ENCODE assay signal across 28 cellular contexts in genomic region chr1:47519491-47519890, GRCh38.
"Had no signal": no experiment of that assay in that cellular context is flagged by ENCODE, and none has a peak within 500 bp of the region (broad histone marks: within the 10 kb centered on the region; RNA-seq: fewer than 3 reads in every experiment).

No MANE protein-coding gene starts in this region.

- H3K4me1 ChIP-seq: neural progenitor cell, parathyroid adenoma, psoas muscle, sigmoid colon, suprapubic skin, transverse colon, upper lobe of right lung, uterus had no signal

- H3K4me3 ChIP-seq: neural progenitor cell, ovary, psoas muscle, right lobe of liver, sigmoid colon, suprapubic skin, testis, tibial artery, transverse colon, upper lobe of right lung, uterus had no signal

- H3K27ac Mint-ChIP-seq: naive thymus-derived CD8-positive, alpha-beta T cell; natural killer cell treated with Interleukin-12 subunit alpha and Interleukin-12 subunit beta and Interleukin-15 and Interleukin-18, amount 100 ng/mL, for 72 hours; neural progenitor cell; progenitor cell of endocrine pancreas; stimulated activated memory B cell treated with anti-CD40 and anti-IgM and Interleukin-4, amounts not matched to agents 10 μg/mL and 1 μg/mL and 100 μg/mL, for 72 hours; type B pancreatic cell had no signal

- DNase-seq: naive thymus-derived CD8-positive, alpha-beta T cell; occipital lobe; ovary; psoas muscle; right cardiac atrium; right lobe of liver; sigmoid colon; small intestine; stimulated activated CD4-positive, alpha-beta T cell treated with anti-CD3 and anti-CD28 coated beads, Interleukin-15, amount 100 ng/mL, for 24 hours; stimulated activated CD4-positive, alpha-beta T cell treated with anti-CD3 and anti-CD28 coated beads, Interleukin-2, amount 100 ng/mL, for 24 hours; stimulated activated CD4-positive, alpha-beta T cell treated with anti-CD3 and anti-CD28 coated beads, Interleukin-2, amount 100 ng/mL, for 48 hours; stimulated activated CD4-positive, alpha-beta T cell treated with anti-CD3 and anti-CD28 coated beads, Interleukin-4, amount 100 ng/mL, for 24 hours; stimulated activated naive CD4-positive, alpha-beta T cell; stimulated activated naive CD8-positive, alpha-beta T cell treated with anti-CD3 and anti-CD28 coated beads, Interleukin-15, amount 100 ng/mL, for 72 hours; stimulated activated naive CD8-positive, alpha-beta T cell treated with anti-CD3 and anti-CD28 coated beads, Interleukin-15, Interleukin-2, amounts not matched to agents 100 U/mL and 50 U/mL, for 24 hours; substantia nigra; tibial artery; transverse colon; upper lobe of right lung; uterus had no signal

- H3K27me3 ChIP-seq: ovary, right lobe of liver, testis, tibial artery, transverse colon, upper lobe of right lung, uterus had no signal

- H3K4me3 Mint-ChIP-seq: naive thymus-derived CD8-positive, alpha-beta T cell; natural killer cell treated with Interleukin-12 subunit alpha and Interleukin-12 subunit beta and Interleukin-15 and Interleukin-18, amount 100 ng/mL, for 72 hours; neural progenitor cell; stimulated activated memory B cell treated with anti-CD40 and anti-IgM and Interleukin-4, amounts not matched to agents 10 μg/mL and 1 μg/mL and 100 μg/mL, for 72 hours; stimulated activated naive CD8-positive, alpha-beta T cell treated with anti-CD3 and anti-CD28 coated beads, Interleukin-15, amount 100 ng/mL, for 72 hours; type B pancreatic cell had no signal

- H3K9me3 Mint-ChIP-seq: natural killer cell treated with Interleukin-12 subunit alpha and Interleukin-12 subunit beta and Interleukin-15 and Interleukin-18, amount 100 ng/mL, for 72 hours; neural progenitor cell; stimulated activated memory B cell treated with anti-CD40 and anti-IgM and Interleukin-4, amounts not matched to agents 10 μg/mL and 1 μg/mL and 100 μg/mL, for 72 hours had no signal

- H3K36me3 Mint-ChIP-seq: natural killer cell treated with Interleukin-12 subunit alpha and Interleukin-12 subunit beta and Interleukin-15 and Interleukin-18, amount 100 ng/mL, for 72 hours; neural progenitor cell; stimulated activated memory B cell treated with anti-CD40 and anti-IgM and Interleukin-4, amounts not matched to agents 10 μg/mL and 1 μg/mL and 100 μg/mL, for 72 hours had no signal

- H3K27ac ChIP-seq: neural progenitor cell, ovary, parathyroid adenoma, psoas muscle, right lobe of liver, sigmoid colon, suprapubic skin, testis, transverse colon, upper lobe of right lung, uterus had no signal

- H3K36me3 ChIP-seq: neural progenitor cell, ovary, right lobe of liver, sigmoid colon, suprapubic skin, tibial artery, transverse colon, upper lobe of right lung, uterus had no signal

- H3K9me3 ChIP-seq: ovary, psoas muscle, right lobe of liver, suprapubic skin, testis, transverse colon, upper lobe of right lung, uterus had no signal

- ATAC-seq: naive thymus-derived CD8-positive, alpha-beta T cell; psoas muscle; right cardiac atrium; right lobe of liver; stimulated activated memory B cell treated with anti-CD40 and anti-IgM and Interleukin-4, amounts not matched to agents 10 μg/mL and 1 μg/mL and 100 μg/mL, for 72 hours; stimulated activated naive CD8-positive, alpha-beta T cell treated with anti-CD3 and anti-CD28 coated beads, Interleukin-15, amount 100 ng/mL, for 72 hours; stimulated activated naive CD8-positive, alpha-beta T cell treated with anti-CD3 and anti-CD28 coated beads, Interleukin-15, Interleukin-2, amounts not matched to agents 100 U/mL and 50 U/mL, for 24 hours; upper lobe of right lung had no signal

- H3K4me1 Mint-ChIP-seq: stimulated activated memory B cell treated with anti-CD40 and anti-IgM and Interleukin-4, amounts not matched to agents 10 μg/mL and 1 μg/mL and 100 μg/mL, for 72 hours; stimulated activated naive CD8-positive, alpha-beta T cell treated with anti-CD3 and anti-CD28 coated beads, Interleukin-15, amount 100 ng/mL, for 72 hours had no signal
